In the genomic region with DNA sequence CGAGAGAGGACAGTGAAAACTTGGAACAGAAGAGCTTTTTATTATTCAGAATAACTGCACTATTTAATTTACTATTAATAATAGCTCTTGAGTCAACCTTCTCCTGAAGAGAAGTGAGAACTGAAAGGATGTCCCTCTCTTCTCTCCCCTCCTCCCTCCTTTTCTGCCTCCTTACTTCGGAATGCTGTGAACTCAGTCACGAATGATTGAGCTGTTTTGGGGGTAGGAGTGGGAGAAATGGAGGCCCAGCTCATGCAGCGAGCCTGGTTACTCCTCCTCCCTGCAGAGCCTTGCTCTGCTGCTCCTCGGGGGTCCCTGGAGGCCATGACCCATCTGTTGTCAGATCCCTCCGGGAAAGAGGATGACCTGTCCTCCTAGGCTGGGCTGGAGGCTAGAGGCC, we compare ENCODE assay signal across 26 cellular contexts. TPM values are rescaled to one million over a fixed set of nuclear protein-coding genes. Genes with fewer than 3 reads are reported as not detected.
"Had no signal": no experiment of that assay in that cellular context is flagged by ENCODE, and none has a peak within 500 bp of the region (broad histone marks: within the 10 kb centered on the region; RNA-seq: fewer than 3 reads in every experiment).

No MANE protein-coding gene starts in this region.

- H3K27ac ChIP-seq: hepatocyte, left lung, neural progenitor cell, ovary, prostate gland, skin epidermis, tibial nerve, uterus had no signal

- H3K36me3 ChIP-seq: heart right ventricle, left lung, neural progenitor cell, ovary, prostate gland, tibial nerve, uterus had no signal

- H3K4me2 ChIP-seq: hepatocyte, neural progenitor cell had no signal

- ATAC-seq: left lung, natural killer cell, sciatic nerve had no signal

- H3K9me3 Mint-ChIP-seq: mesothelial cell of epicardium; naive B cell; natural killer cell; nephron progenitor cell; neural progenitor cell; stimulated activated naive CD8-positive, alpha-beta T cell treated with anti-CD3 and anti-CD28 coated beads, Interleukin-15, Interleukin-2, amounts not matched to agents 100 ng/mL and 50 ng/mL, for 24 hours; type B pancreatic cell had no signal

- DNase-seq: heart right ventricle; islet precursor cell; left cardiac atrium; left lung; mesendoderm; naive B cell; natural killer cell; nephron progenitor cell; ovary; stimulated activated CD4-positive, alpha-beta T cell treated with anti-CD3 and anti-CD28 coated beads, Interleukin-12 subunit alpha, Interleukin-12 subunit beta, amount 100 ng/mL, for 4 hours; stimulated activated CD4-positive, alpha-beta T cell treated with anti-CD3 and anti-CD28 coated beads, Interleukin-15, amount 100 ng/mL, for 24 hours; stimulated activated CD4-positive, alpha-beta T cell treated with anti-CD3 and anti-CD28 coated beads, Interleukin-2, amount 100 ng/mL, for 24 hours; stimulated activated CD4-positive, alpha-beta T cell treated with anti-CD3 and anti-CD28 coated beads, Interleukin-4, amount 100 ng/mL, for 1 hour; stimulated activated naive CD4-positive, alpha-beta T cell; uterus had no signal

- H3K27me3 Mint-ChIP-seq: stimulated activated naive CD8-positive, alpha-beta T cell treated with anti-CD3 and anti-CD28 coated beads, Interleukin-15, Interleukin-2, amounts not matched to agents 100 ng/mL and 50 ng/mL, for 24 hours; type B pancreatic cell had no signal

- H3K36me3 Mint-ChIP-seq: mesothelial cell of epicardium, naive B cell, natural killer cell, neural progenitor cell, type B pancreatic cell had no signal

- H3K4me3 Mint-ChIP-seq: mesothelial cell of epicardium; naive B cell; natural killer cell; nephron progenitor cell; neural progenitor cell; stimulated activated naive CD8-positive, alpha-beta T cell treated with anti-CD3 and anti-CD28 coated beads, Interleukin-15, Interleukin-2, amounts not matched to agents 100 ng/mL and 50 ng/mL, for 24 hours; type B pancreatic cell had no signal

- H3K27ac Mint-ChIP-seq: mesothelial cell of epicardium; naive B cell; natural killer cell; nephron progenitor cell; neural progenitor cell; stimulated activated naive CD8-positive, alpha-beta T cell treated with anti-CD3 and anti-CD28 coated beads, Interleukin-15, Interleukin-2, amounts not matched to agents 100 ng/mL and 50 ng/mL, for 24 hours; type B pancreatic cell had no signal

- H3K4me1 Mint-ChIP-seq: naive B cell, natural killer cell had no signal

- H3K79me2 ChIP-seq: hepatocyte had no signal

- H3K4me1 ChIP-seq: left lung, prostate gland, tibial nerve, uterus had no signal

- H3K9me3 ChIP-seq: heart right ventricle, left lung, ovary, prostate gland, tibial nerve, uterus had no signal

- H3K27me3 ChIP-seq: heart right ventricle, hepatocyte, left lung, neural progenitor cell, ovary, tibial nerve, uterus had no signal

- H2AFZ ChIP-seq: hepatocyte, neural progenitor cell had no signal

- H3K4me3 ChIP-seq: hepatocyte, left lung, lung, neural progenitor cell, ovary, prostate gland, skin epidermis, tibial nerve, uterus had no signal

RNA-seq across cellular contexts. Expression of a gene that starts 20.3 kb away (rescaled TPM):
- total RNA-seq: mononuclear cell, natural killer cell had no signal
